8 cellular contexts compared by ENCODE assay signal in genomic region chr5:52693279-52693678, GRCh38.
DNase-seq lines count a peak whose midpoint lies in the region; ATAC-seq lines count a peak whose summit lies in the region.

No MANE protein-coding gene starts in this region.

- H3K4me3 Mint-ChIP-seq in naive thymus-derived CD4-positive, alpha-beta T cell, result no peak overlapping the region

- H3K27ac Mint-ChIP-seq in naive thymus-derived CD4-positive, alpha-beta T cell, result peak overlapping the region in 2 of 9 donors; percentile 1 to 18

- peaks cover 0 to 9% (median 0%) of the 10 kb centered on the region in 5 donors for H3K36me3 Mint-ChIP-seq in naive thymus-derived CD4-positive, alpha-beta T cell

- H3K9me3 Mint-ChIP-seq in naive thymus-derived CD4-positive, alpha-beta T cell, result peaks cover 0 to 2% (median 0%) of the 10 kb centered on the region in 11 donors

- H3K4me1 Mint-ChIP-seq in naive thymus-derived CD4-positive, alpha-beta T cell, result peaks cover 0 to 17% (median 7%) of the 10 kb centered on the region in 7 donors

- ATAC-seq in GM21423 (IDR thresholded peaks at IDR 0.05; ENCODE audit: unreplicated experiment) (peak; percentile 72), HG03139 (IDR thresholded peaks at IDR 0.05; ENCODE audit: unreplicated experiment) (no peak), GM21786 (IDR thresholded peaks at IDR 0.05; ENCODE audit: unreplicated experiment) (no peak)
- ATAC-seq in naive thymus-derived CD4-positive, alpha-beta T cell, result peak; percentile 48

- no peaks in the 10 kb centered on the region for H3K4me1 ChIP-seq in effector memory CD4-positive, alpha-beta T cell (ENCODE audit: control insufficient read depth, insufficient read depth, low read length, poor library complexity, severe bottlenecking)
- H3K4me1 ChIP-seq in naive thymus-derived CD4-positive, alpha-beta T cell (ENCODE audit: control insufficient read depth in 2 of 2, insufficient read depth in 2 of 2, low read length in 2 of 2), result no peaks in the 10 kb centered on the region

- CTCF ChIA-PET in naive thymus-derived CD4-positive, alpha-beta T cell (lab: Charles Lee), result interaction anchor here (0.6 to 3.0 kb wide), 15 partner anchors 11 to 405 kb away, joined by 3 to 21 read pairs (median 3); no protein-coding TSS in a partner anchor

- H3K9me3 ChIP-seq in effector memory CD4-positive, alpha-beta T cell (ENCODE audit: control insufficient read depth, low read length), result no peaks in the 10 kb centered on the region
- H3K9me3 ChIP-seq in naive thymus-derived CD4-positive, alpha-beta T cell (ENCODE audit: control insufficient read depth in 2 of 3, low read length in 3 of 3), result no peaks in the 10 kb centered on the region

- H3K27ac ChIP-seq in effector memory CD4-positive, alpha-beta T cell (ENCODE audit: insufficient read depth, low read length, poor library complexity, severe bottlenecking), result no peak overlapping the region
- no peak overlapping the region for H3K27ac ChIP-seq in naive thymus-derived CD4-positive, alpha-beta T cell (ENCODE audit: low read depth, low read length)

- POLR2A ChIA-PET in naive thymus-derived CD4-positive, alpha-beta T cell (lab: Charles Lee), result no interaction called here

- peaks cover 0 to 26% (median 0%) of the 10 kb centered on the region in 5 donors for H3K27me3 Mint-ChIP-seq in naive thymus-derived CD4-positive, alpha-beta T cell

- DNase-seq in COR-L47 (lab: John Stamatoyannopoulos, UW), result peak; percentile 3
- DNase-seq in RKO (ENCODE audit: low spot score), result peak; percentile 52
- DNase-seq in effector memory CD4-positive, alpha-beta T cell, result peak in 2 of 3 donors; percentile 1 to 3
- DNase-seq in naive thymus-derived CD4-positive, alpha-beta T cell, result peak in 7 of 9 donors; percentile 10 to 27 (median 25)
- DNase-seq in NCI-H1930 (lab: John Stamatoyannopoulos, UW), result no peak

- no peak overlapping the region for H3K4me3 ChIP-seq in effector memory CD4-positive, alpha-beta T cell (ENCODE audit: insufficient read depth, low read depth, low read length, poor library complexity, severe bottlenecking)
- no peak overlapping the region for H3K4me3 ChIP-seq in naive thymus-derived CD4-positive, alpha-beta T cell (ENCODE audit: low read length)

- no peaks in the 10 kb centered on the region for H3K36me3 ChIP-seq in effector memory CD4-positive, alpha-beta T cell (ENCODE audit: control insufficient read depth, insufficient read depth, low read length)
- H3K36me3 ChIP-seq in naive thymus-derived CD4-positive, alpha-beta T cell (ENCODE audit: control insufficient read depth in 2 of 3, insufficient read depth in 3 of 3, low read length in 3 of 3), result no peaks in the 10 kb centered on the region

- intact Hi-C loops in naive thymus-derived CD4-positive, alpha-beta T cell (cut with micrococcal nuclease), result loop anchor here (1.0 to 10.0 kb wide), 9 partner anchors 16 to 402 kb away; partner anchors contain the start of genes ITGA1 (in 2 of the 2) and PELO (in 2 of the 2)

- H3K27me3 ChIP-seq in effector memory CD4-positive, alpha-beta T cell (replicated peaks; ENCODE audit: control insufficient read depth, insufficient read depth, low read length, poor library complexity, severe bottlenecking), result no peaks in the 10 kb centered on the region
- H3K27me3 ChIP-seq in naive thymus-derived CD4-positive, alpha-beta T cell (ENCODE audit: control insufficient read depth in 2 of 2, insufficient read depth in 2 of 2, low read length in 2 of 2), result no peaks in the 10 kb centered on the region

Comparison
In these comparisons a context has a peak if more than half of its experiments do, and no peak if none do; other contexts are left out.
1. DNase-seq: peak in COR-L47 (single experiment), RKO (single experiment), effector memory CD4-positive, alpha-beta T cell (2 of 3) and naive thymus-derived CD4-positive, alpha-beta T cell (7 of 9); none in NCI-H1930 (0 of 2).
2. ATAC-seq: peak in GM21423 (single experiment) and naive thymus-derived CD4-positive, alpha-beta T cell (single experiment); none in HG03139 (single experiment) and GM21786 (single experiment).